ENCODE assay signal across 8 cellular contexts in the genomic region with DNA sequence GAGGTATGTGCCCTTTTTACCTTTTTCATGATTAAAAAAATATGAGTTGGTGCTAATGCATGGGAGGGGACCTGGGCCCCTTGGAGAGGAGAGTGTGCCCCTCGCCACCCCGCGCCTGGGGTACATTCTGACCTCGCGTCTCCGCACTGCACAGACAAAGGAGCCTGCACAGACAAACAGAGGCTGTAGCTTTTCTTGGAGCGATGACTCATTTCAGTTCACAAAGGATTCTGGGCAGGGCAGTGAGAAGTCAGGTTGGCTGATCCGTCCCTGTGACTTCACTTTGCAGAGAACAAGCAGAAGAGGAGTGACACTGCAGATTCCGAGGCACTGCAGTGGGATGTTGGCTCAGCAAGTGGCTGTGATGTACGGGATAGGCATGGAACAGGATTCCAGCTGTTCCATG.
DNase-seq lines count a peak whose midpoint lies in the region; TF ChIP-seq lines count a peak whose summit lies in the region.

No MANE protein-coding gene starts in this region.

- peak overlapping the region; percentile 5; the same call in 1 of the 2 replicates for H3K4me3 ChIP-seq in AG09309 (ENCODE audit: control insufficient read depth, low read depth, low read length)
- peak overlapping the region; percentile 51 to 54 for H3K4me3 ChIP-seq in ascending aorta

- peak; percentile 47 for DNase-seq in AG09309 (ENCODE audit: low read depth)
- DNase-seq in LHCN-M2 (ENCODE audit: low read depth), result peak; percentile 67
- peak; percentile 54 to 87 for DNase-seq in ascending aorta (ENCODE audit: low spot score in 2 of 2)
- DNase-seq in hepatic stellate cell (ENCODE audit: low spot score), result peak; percentile 82
- DNase-seq in putamen (ENCODE audit: low spot score), result peak; percentile 88
- no peak for DNase-seq in NCI-H187 treated with DMSO at 0.1 percent for 48 hours (lab: John Stamatoyannopoulos, UW)
- DNase-seq in GM19240 (ENCODE audit: insufficient read length, low spot score), result no peak
- DNase-seq in activated CD8-positive, alpha-beta memory T cell treated with anti-CD3 and anti-CD28 coated beads, Interleukin-2, amount 50 U/mL, for 4 hours, result no peak

- intact Hi-C loops in ascending aorta (cut with DNase I), result loop anchor here (5.0 to 10.0 kb wide), 3 partner anchors 81 to 146 kb away; a partner anchor contains a TSS

- H3K36me3 ChIP-seq in ascending aorta, result no peaks in the 10 kb centered on the region

- H3K27ac ChIP-seq in ascending aorta, result peak overlapping the region; percentile 52 to 77

- TF ChIP-seq CTCF in AG09309 (IDR thresholded peaks at IDR 0.05; ENCODE audit: control insufficient read depth, insufficient read depth, low read depth, low read length, missing control alignments) (no peak), ascending aorta (IDR thresholded peaks at IDR 0.05) (no peak)

- no peaks in the 10 kb centered on the region for H3K9me3 ChIP-seq in ascending aorta

- H3K4me1 ChIP-seq in ascending aorta, result peaks cover 0 to 13% of the 10 kb centered on the region in 2 donors

- H3K27me3 ChIP-seq in ascending aorta, result no peaks in the 10 kb centered on the region

Comparison
In these comparisons a context has a peak if more than half of its experiments do, and no peak if none do; other contexts are left out.
1. DNase-seq: peak in AG09309 (single experiment), LHCN-M2 (single experiment), ascending aorta (2 of 2), hepatic stellate cell (single experiment) and putamen (single experiment); none in NCI-H187 treated with DMSO at 0.1 percent for 48 hours (single experiment), GM19240 (single experiment) and activated CD8-positive, alpha-beta memory T cell treated with anti-CD3 and anti-CD28 coated beads, Interleukin-2, amount 50 U/mL, for 4 hours (single experiment).